18 cellular contexts compared by ENCODE assay signal in the genomic region with DNA sequence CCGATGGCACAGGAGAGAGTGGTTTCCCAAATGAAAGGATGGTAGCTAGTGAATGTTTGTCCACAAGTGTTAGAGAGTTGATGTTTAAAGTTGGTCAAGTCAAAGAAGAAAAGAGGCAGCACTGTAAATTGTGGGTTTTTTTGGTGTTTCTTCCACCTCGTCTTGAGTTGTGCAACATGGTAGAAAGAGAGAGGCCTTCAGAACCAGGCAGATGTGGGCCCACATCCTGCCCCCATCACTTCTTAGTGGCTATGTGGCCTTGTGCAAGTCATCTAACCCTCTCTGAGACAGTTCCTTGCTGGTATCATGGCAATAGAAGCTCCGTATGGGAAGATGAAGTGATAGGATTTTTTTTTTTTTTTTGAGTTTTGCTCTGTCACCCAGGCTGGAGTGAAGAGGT.
A peak's percentile ranks its signal among the peaks of the same experiment; 100 is the strongest.
DNase-seq lines count a peak whose midpoint lies in the region; ATAC-seq lines count a peak whose summit lies in the region.
"Had no signal": no experiment of that assay in that cellular context is flagged by ENCODE, and none has a peak within 500 bp of the region (broad histone marks: within the 10 kb centered on the region; RNA-seq: fewer than 3 reads in every experiment).

No MANE protein-coding gene starts in this region.

- H3K36me3 ChIP-seq in naive thymus-derived CD4-positive, alpha-beta T cell (ENCODE audit: control insufficient read depth in 2 of 3, insufficient read depth in 3 of 3, low read length in 3 of 3): no peaks in the 10 kb centered on the region
- H3K36me3 ChIP-seq: left lung had no signal

- intact Hi-C loops in naive thymus-derived CD4-positive, alpha-beta T cell (cut with micrococcal nuclease): loop anchor here in 1 of 2 donors (5.0 kb wide), 2 partner anchors 45 to 60 kb away; a partner anchor contains a TSS

- no peaks in the 10 kb centered on the region for H3K9me3 Mint-ChIP-seq in activated T-cell treated with anti-CD3 and anti-CD28 coated beads, Interleukin-2, amount 50 U/mL, for 24 hours
- H3K9me3 Mint-ChIP-seq in naive thymus-derived CD4-positive, alpha-beta T cell: peaks cover 2 to 17% (median 7%) of the 10 kb centered on the region in 11 donors

- H3K9me3 ChIP-seq in naive thymus-derived CD4-positive, alpha-beta T cell (ENCODE audit: control insufficient read depth in 2 of 3, low read length in 3 of 3): no peaks in the 10 kb centered on the region
- H3K9me3 ChIP-seq: body of pancreas, Caco-2, left lung had no signal

- peak; percentile 36 for ATAC-seq in naive thymus-derived CD4-positive, alpha-beta T cell
- ATAC-seq: body of pancreas, left lung had no signal

- H3K4me1 Mint-ChIP-seq in activated T-cell treated with anti-CD3 and anti-CD28 coated beads, Interleukin-2, amount 50 U/mL, for 24 hours (ENCODE audit: low read depth): peaks cover 40% of the 10 kb centered on the region
- peaks cover 26 to 52% (median 41%) of the 10 kb centered on the region in 7 donors for H3K4me1 Mint-ChIP-seq in naive thymus-derived CD4-positive, alpha-beta T cell

- no peaks in the 10 kb centered on the region for H3K27me3 ChIP-seq in naive thymus-derived CD4-positive, alpha-beta T cell (ENCODE audit: control insufficient read depth in 2 of 2, insufficient read depth in 2 of 2, low read length in 2 of 2)
- H3K27me3 ChIP-seq: body of pancreas, left lung had no signal

- CTCF ChIA-PET in naive thymus-derived CD4-positive, alpha-beta T cell (lab: Charles Lee): interaction anchor here (0.5 kb wide), 1 partner anchor 1139 kb away, joined by 3 read pairs; no protein-coding TSS in a partner anchor

- POLR2A ChIA-PET in naive thymus-derived CD4-positive, alpha-beta T cell (lab: Charles Lee): no interaction called here

- H3K27ac Mint-ChIP-seq in activated T-cell treated with anti-CD3 and anti-CD28 coated beads, Interleukin-2, amount 50 U/mL, for 24 hours: peak overlapping the region; percentile 85
- peak overlapping the region in 4 of 9 donors; percentile 9 to 78 (median 66) for H3K27ac Mint-ChIP-seq in naive thymus-derived CD4-positive, alpha-beta T cell

- H3K36me3 Mint-ChIP-seq in activated T-cell treated with anti-CD3 and anti-CD28 coated beads, Interleukin-2, amount 50 U/mL, for 24 hours (ENCODE audit: low read depth): no peaks in the 10 kb centered on the region
- H3K36me3 Mint-ChIP-seq in naive thymus-derived CD4-positive, alpha-beta T cell: peaks cover 0 to 21% (median 11%) of the 10 kb centered on the region in 5 donors

- H3K4me3 ChIP-seq in Jurkat, Clone E6-1 (ENCODE audit: low read length): no peak overlapping the region
- no peak overlapping the region for H3K4me3 ChIP-seq in naive thymus-derived CD4-positive, alpha-beta T cell (ENCODE audit: low read length)
- H3K4me3 ChIP-seq: body of pancreas, left lung had no signal

- peaks cover 5% of the 10 kb centered on the region for H3K27me3 Mint-ChIP-seq in activated T-cell treated with anti-CD3 and anti-CD28 coated beads, Interleukin-2, amount 50 U/mL, for 24 hours
- H3K27me3 Mint-ChIP-seq in naive thymus-derived CD4-positive, alpha-beta T cell: peaks cover 0 to 4% (median 0%) of the 10 kb centered on the region in 5 donors

- DNase-seq in activated T-cell treated with anti-CD3 and anti-CD28 coated beads, Interleukin-2, amount 50 U/mL, for 24 hours: no peak
- DNase-seq in activated T-cell treated with anti-CD3 and anti-CD28 coated beads for 4 hours (no peak), UCSD-AML1 (lab: John Stamatoyannopoulos, UW; ENCODE audit: unreplicated experiment) (peak; percentile 15), germinal center (ENCODE audit: low spot score) (no peak), NCI-H69 (lab: John Stamatoyannopoulos, UW) (no peak), NCI-H2227 (lab: John Stamatoyannopoulos, UW; ENCODE audit: unreplicated experiment) (no peak)
- DNase-seq in Jurkat, Clone E6-1 (ENCODE audit: low read depth, low spot score): peak; percentile 54
- DNase-seq in naive thymus-derived CD4-positive, alpha-beta T cell: no peak
- DNase-seq: activated CD4-positive, alpha-beta T cell treated with anti-CD3 and anti-CD28 coated beads for 1 hour; body of pancreas; Caco-2; effector CD8-positive, alpha-beta T cell; left lung; NCI-H187 treated with DMSO at 0.1 percent for 48 hours; NCI-H526 treated with DMSO at 0.1 percent for 48 hours; posterior cingulate gyrus; small intestine; stimulated activated naive CD4-positive, alpha-beta T cell treated with Interleukin-2 at 50 U/mL for 16 hours had no signal

- H3K4me1 ChIP-seq in naive thymus-derived CD4-positive, alpha-beta T cell (ENCODE audit: control insufficient read depth in 2 of 2, insufficient read depth in 2 of 2, low read length in 2 of 2): peaks cover 9 to 20% of the 10 kb centered on the region in 2 donors
- H3K4me1 ChIP-seq: body of pancreas, Caco-2 had no signal

- H3K27ac ChIP-seq in naive thymus-derived CD4-positive, alpha-beta T cell (ENCODE audit: low read depth, low read length): no peak overlapping the region
- H3K27ac ChIP-seq: body of pancreas had no signal

- H3K4me3 Mint-ChIP-seq in activated T-cell treated with anti-CD3 and anti-CD28 coated beads, Interleukin-2, amount 50 U/mL, for 24 hours: no peak overlapping the region
- peak overlapping the region in 7 of 10 donors; percentile 1 to 45 (median 22) for H3K4me3 Mint-ChIP-seq in naive thymus-derived CD4-positive, alpha-beta T cell

Comparison
In these comparisons a context has a peak if more than half of its experiments do, and no peak if none do; other contexts are left out.
1. DNase-seq: peak in Jurkat, Clone E6-1 (single experiment) and UCSD-AML1 (single experiment); none in activated T-cell treated with anti-CD3 and anti-CD28 coated beads, Interleukin-2, amount 50 U/mL, for 24 hours (single experiment), activated T-cell treated with anti-CD3 and anti-CD28 coated beads for 4 hours (single experiment), naive thymus-derived CD4-positive, alpha-beta T cell (0 of 9), germinal center (single experiment), NCI-H69 (single experiment) and NCI-H2227 (single experiment).